Comparison of ENCODE assay signal across 17 cellular contexts in the genomic region with DNA sequence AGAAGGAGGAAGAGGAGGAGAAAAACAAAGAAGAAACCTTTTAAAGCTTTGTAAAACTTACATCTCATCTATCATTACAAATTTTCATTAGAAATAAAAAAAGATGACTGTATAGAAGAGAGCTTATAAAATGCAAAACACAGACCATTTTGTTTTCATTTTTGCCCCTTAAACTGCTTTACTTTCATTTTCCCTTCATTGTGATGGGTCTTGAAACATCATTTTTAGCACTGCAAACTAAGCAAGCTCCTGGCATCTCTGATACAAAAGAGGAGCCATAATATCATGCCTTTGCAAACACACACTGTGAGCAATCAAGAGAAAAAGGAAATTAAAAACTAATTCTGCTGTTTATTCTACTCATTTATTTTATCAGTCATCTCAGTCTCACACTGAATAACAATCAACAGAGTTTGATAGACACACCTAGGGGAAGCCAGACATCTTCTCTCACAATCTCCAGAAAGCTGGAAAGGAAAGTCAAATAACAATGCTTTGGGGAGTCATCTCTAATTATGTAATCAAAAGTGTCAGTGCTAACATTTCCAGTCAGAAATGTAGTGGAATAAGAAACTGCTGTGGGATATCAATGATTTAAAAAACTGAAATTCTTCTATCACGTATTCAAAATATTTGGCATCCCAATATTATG.
DNase-seq lines count a peak whose midpoint lies in the region; ATAC-seq and TF ChIP-seq lines count a peak whose summit lies in the region.
"Had no signal": no experiment of that assay in that cellular context is flagged by ENCODE, and none has a peak within 500 bp of the region (broad histone marks: within the 10 kb centered on the region; RNA-seq: fewer than 3 reads in every experiment).

No MANE protein-coding gene starts in this region.

- no peak overlapping the region for H3K18ac ChIP-seq in trophoblast cell (ENCODE audit: low read length)

- peak overlapping the region; percentile 55 for H3K4me2 ChIP-seq in DND-41 (ENCODE audit: insufficient read depth, low read length)
- peak overlapping the region; percentile 60 for H3K4me2 ChIP-seq in Loucy (ENCODE audit: low read depth, low read length, poor library complexity, severe bottlenecking)
- no peak overlapping the region for H3K4me2 ChIP-seq in neural cell (ENCODE audit: low read length)
- H3K4me2 ChIP-seq in trophoblast cell (ENCODE audit: low read length): no peak overlapping the region
- H3K4me2 ChIP-seq: BLaER1 treated with 17β-estradiol and CSF1 and Interleukin-3, amounts not matched to agents 10 nM and 100 nM had no signal

- peak overlapping the region; percentile 37 for H2AFZ ChIP-seq in DND-41 (ENCODE audit: low read depth, low read length)
- peak overlapping the region; percentile 93 for H2AFZ ChIP-seq in Loucy (ENCODE audit: low read length)
- H2AFZ ChIP-seq in neural cell (ENCODE audit: low read depth, low read length): no peak overlapping the region
- H2AFZ ChIP-seq in trophoblast cell (ENCODE audit: insufficient read depth, low read length, poor library complexity): no peak overlapping the region

- H3K79me1 ChIP-seq in trophoblast cell (ENCODE audit: low read length): no peaks in the 10 kb centered on the region

- peak; percentile 63 for ATAC-seq in DND-41 (ENCODE audit: insufficient read depth, low read depth)
- ATAC-seq: CD8-positive, alpha-beta T cell; GM12878; HCT116 had no signal

- H3K36me3 ChIP-seq in DND-41 (ENCODE audit: insufficient read depth, low read length) (no peaks in the 10 kb centered on the region), Loucy (ENCODE audit: insufficient read depth, low read length) (no peaks in the 10 kb centered on the region), neural cell (ENCODE audit: insufficient read depth, low read length) (no peaks in the 10 kb centered on the region), trophoblast cell (ENCODE audit: control insufficient read depth in 1 of 2, insufficient read depth in 2 of 2, low read length in 2 of 2) (no peaks in the 10 kb centered on the region)
- H3K36me3 ChIP-seq: BLaER1 treated with 17β-estradiol and CSF1 and Interleukin-3, amounts not matched to agents 10 nM and 100 nM had no signal

- no peak for TF ChIP-seq RAD21 in neural cell (conservative IDR thresholded peaks at IDR 0.05)

- no peak overlapping the region for H3K23ac ChIP-seq in trophoblast cell (ENCODE audit: low read length)

- H3K79me2 ChIP-seq in DND-41 (ENCODE audit: insufficient read depth, low read length) (no peaks in the 10 kb centered on the region), Loucy (ENCODE audit: insufficient read depth, low read length) (no peaks in the 10 kb centered on the region), neural cell (replicated peaks; ENCODE audit: insufficient read depth, low read length) (no peaks in the 10 kb centered on the region), trophoblast cell (ENCODE audit: control insufficient read depth, insufficient read depth, low read length, poor library complexity) (no peaks in the 10 kb centered on the region)

- no peak overlapping the region for H2BK5ac ChIP-seq in trophoblast cell (ENCODE audit: low read depth, low read length, poor library complexity)

- peak overlapping the region; percentile 33 for H3K9ac ChIP-seq in DND-41 (ENCODE audit: low read depth, low read length)
- peak overlapping the region; percentile 9 for H3K9ac ChIP-seq in Loucy (ENCODE audit: low read depth, low read length, poor library complexity, severe bottlenecking)
- H3K9ac ChIP-seq in neural cell (ENCODE audit: low read length): no peak overlapping the region
- no peak overlapping the region for H3K9ac ChIP-seq in trophoblast cell (ENCODE audit: low read length)
- H3K9ac ChIP-seq: BLaER1 treated with 17β-estradiol and CSF1 and Interleukin-3, amounts not matched to agents 10 nM and 100 nM had no signal

- no peaks in the 10 kb centered on the region for H3F3A ChIP-seq in Loucy (ENCODE audit: low read depth)
- H3F3A ChIP-seq in neural cell (ENCODE audit: insufficient read depth, low read length, poor library complexity, severe bottlenecking): no peaks in the 10 kb centered on the region

- peak overlapping the region; percentile 65 for H3K27ac ChIP-seq in DND-41 (ENCODE audit: low read length)
- no peak overlapping the region for H3K27ac ChIP-seq in neural cell (ENCODE audit: low read length)
- H3K27ac ChIP-seq in trophoblast cell (ENCODE audit: low read depth, low read length): no peak overlapping the region
- H3K27ac ChIP-seq: BLaER1 treated with 17β-estradiol and CSF1 and Interleukin-3, amounts not matched to agents 10 nM and 100 nM; HL-60 had no signal

- H4K91ac ChIP-seq in trophoblast cell (ENCODE audit: low read depth, low read length): no peak overlapping the region

- no peak overlapping the region for H4K12ac ChIP-seq in trophoblast cell (ENCODE audit: low read depth, low read length)

- H4K20me1 ChIP-seq in DND-41 (ENCODE audit: insufficient read depth, low read length) (no peaks in the 10 kb centered on the region), Loucy (ENCODE audit: insufficient read depth, low read length, poor library complexity, severe bottlenecking) (no peaks in the 10 kb centered on the region), neural cell (ENCODE audit: insufficient read depth) (no peaks in the 10 kb centered on the region)
- H4K20me1 ChIP-seq: BLaER1 treated with 17β-estradiol and CSF1 and Interleukin-3, amounts not matched to agents 10 nM and 100 nM had no signal

- TF ChIP-seq EP300 in neural cell (conservative IDR thresholded peaks at IDR 0.05; ENCODE audit: poor library complexity, severe bottlenecking): peak; percentile 80

- H4K8ac ChIP-seq in trophoblast cell (ENCODE audit: low read depth, low read length): no peak overlapping the region

- H3K4me3 ChIP-seq in DND-41 (ENCODE audit: low read depth in 1 of 2, low read length in 2 of 2) (peak overlapping the region; percentile 7 to 41; a peak in 3 of 4 replicates), Loucy (ENCODE audit: low read length, poor library complexity, severe bottlenecking) (peak overlapping the region; percentile 52), neural cell (ENCODE audit: low read length) (no peak overlapping the region), trophoblast cell (ENCODE audit: low read depth, low read length) (no peak overlapping the region)
- H3K4me3 ChIP-seq: BLaER1 treated with 17β-estradiol and CSF1 and Interleukin-3, amounts not matched to agents 10 nM and 100 nM; GM12878 had no signal

- DNase-seq in DND-41 (no peak), OCI-M1 (lab: John Stamatoyannopoulos, UW) (peak; percentile 39), trophoblast cell (no peak), iPS-NIHi11 (ENCODE audit: low spot score) (no peak)
- DNase-seq: Calu3; CD8-positive, alpha-beta T cell; DMS79 treated with DMSO at 0.1 percent for 48 hours; EL; GOT3; H7; HFFc6 had no signal

- H3K27me3 ChIP-seq in DND-41 (ENCODE audit: insufficient read depth, low read length, poor library complexity) (no peaks in the 10 kb centered on the region), Loucy (ENCODE audit: insufficient read depth, low read length, poor library complexity, severe bottlenecking) (no peaks in the 10 kb centered on the region), neural cell (ENCODE audit: insufficient read depth, low read depth, low read length) (no peaks in the 10 kb centered on the region), trophoblast cell (ENCODE audit: insufficient read depth, low read length) (no peaks in the 10 kb centered on the region)
- H3K27me3 ChIP-seq: BLaER1 treated with 17β-estradiol and CSF1 and Interleukin-3, amounts not matched to agents 10 nM and 100 nM had no signal

- WGBS in trophoblast cell (ENCODE audit: extremely low coverage, insufficient coverage, insufficient read length): no CpG with 5 or more reads among the region's 1 CpG

- H3K9me2 ChIP-seq in Loucy (replicated peaks; ENCODE audit: low read depth, low read length) (no peaks in the 10 kb centered on the region), neural cell (ENCODE audit: insufficient read depth, low read length) (no peaks in the 10 kb centered on the region)

- no peaks in the 10 kb centered on the region for H3K9me3 ChIP-seq in DND-41 (ENCODE audit: insufficient read depth, low read length, severe bottlenecking)
- no peaks in the 10 kb centered on the region for H3K9me3 ChIP-seq in Loucy (ENCODE audit: insufficient read depth, low read depth, low read length)
- H3K9me3 ChIP-seq in neural cell (ENCODE audit: low read length): no peaks in the 10 kb centered on the region
- H3K9me3 ChIP-seq in trophoblast cell (ENCODE audit: insufficient read depth, low read depth, low read length): no peaks in the 10 kb centered on the region

- no peak overlapping the region for H2BK12ac ChIP-seq in trophoblast cell (ENCODE audit: low read length)

- no peak for TF ChIP-seq CTCF in DND-41 (IDR thresholded peaks at IDR 0.05; ENCODE audit: borderline replicate concordance, extremely low read depth, low read length, poor library complexity, severe bottlenecking)
- no peak for TF ChIP-seq CTCF in Loucy (conservative IDR thresholded peaks at IDR 0.05; ENCODE audit: low read length)
- no peak for TF ChIP-seq CTCF in neural cell (IDR thresholded peaks at IDR 0.05; ENCODE audit: poor library complexity, severe bottlenecking)

- H3K4me1 ChIP-seq in DND-41 (ENCODE audit: insufficient read depth, low read length) (peaks cover 13% of the 10 kb centered on the region), Loucy (ENCODE audit: insufficient read depth, low read length, poor library complexity, severe bottlenecking) (peaks cover 7% of the 10 kb centered on the region), trophoblast cell (ENCODE audit: control insufficient read depth in 1 of 2, insufficient read depth in 2 of 2, low read length in 2 of 2) (no peaks in the 10 kb centered on the region)
- H3K4me1 ChIP-seq: BLaER1 treated with 17β-estradiol and CSF1 and Interleukin-3, amounts not matched to agents 10 nM and 100 nM had no signal

- no peak overlapping the region for H3K4ac ChIP-seq in trophoblast cell (ENCODE audit: low read depth, low read length)

- no peak overlapping the region for H3K14ac ChIP-seq in trophoblast cell (ENCODE audit: low read length)

- H2AK5ac ChIP-seq in trophoblast cell (ENCODE audit: low read length): no peak overlapping the region

- H2BK120ac ChIP-seq in trophoblast cell (ENCODE audit: insufficient read depth, low read length, poor library complexity): no peak overlapping the region

TF ChIP-seq in neural cell, 6 proteins besides CTCF, POLR2A, EP300 and RAD21 (continues in another document):
- TF ChIP-seq POLR2AphosphoS5 (IDR thresholded peaks at IDR 0.05): peak; percentile 44
- TF ChIP-seq MXI1 (conservative IDR thresholded peaks at IDR 0.05; ENCODE audit: poor library complexity, severe bottlenecking): no peak

Comparison
In these comparisons a context has a peak if more than half of its experiments do, and no peak if none do; other contexts are left out.
1. H2AFZ ChIP-seq: peak in DND-41 (single experiment) and Loucy (single experiment); none in neural cell (single experiment) and trophoblast cell (single experiment).
2. H3K4me2 ChIP-seq: peak in DND-41 (single experiment) and Loucy (single experiment); none in neural cell (single experiment) and trophoblast cell (single experiment).
3. H3K4me3 ChIP-seq: peak in DND-41 (2 of 2) and Loucy (single experiment); none in neural cell (single experiment) and trophoblast cell (single experiment).
4. H3K9ac ChIP-seq: peak in DND-41 (single experiment) and Loucy (single experiment); none in neural cell (single experiment) and trophoblast cell (single experiment).